Comparison of ENCODE assay signal across 1 cellular context in genomic region chr2:47695800-47696477, GRCh38.
A peak's percentile ranks its signal among the peaks of the same experiment; 100 is the strongest.
TF ChIP-seq lines count a peak whose summit lies in the region.

No MANE protein-coding gene starts in this region.

TF ChIP-seq in H1, 55 proteins besides CTCF, POLR2A, EP300 and RAD21:
- TF ChIP-seq SIRT6 (IDR thresholded peaks at IDR 0.05; ENCODE audit: low read length) (no peak), SAP30 (IDR thresholded peaks at IDR 0.05; ENCODE audit: insufficient read depth, insufficient replicate concordance, low read length) (no peak), CHD7 (IDR thresholded peaks at IDR 0.05; ENCODE audit: insufficient replicate concordance, low read length) (peak; percentile 80), YY1 (IDR thresholded peaks at IDR 0.05; ENCODE audit: low read depth, low read length) (0 out of 2 replicates have a peak, but pooled peaks have one; percentile 33), CBX8 (IDR thresholded peaks at IDR 0.05; ENCODE audit: borderline replicate concordance, low read depth, low read length) (no peak), TBP (IDR thresholded peaks at IDR 0.05; ENCODE audit: low read depth, low read length) (no peak), RBBP5 (IDR thresholded peaks at IDR 0.05; ENCODE audit: borderline replicate concordance, low read depth, low read length) (peak; percentile 100), SP1 (IDR thresholded peaks at IDR 0.05; ENCODE audit: low read depth, low read length) (peak; percentile 89), CHD2 (IDR thresholded peaks at IDR 0.05; ENCODE audit: low read length) (0 out of 2 replicates have a peak, but pooled peaks have one; percentile 55), EZH2 (IDR thresholded peaks at IDR 0.05; ENCODE audit: low read depth, low read length, severe bottlenecking) (no peak), ASH2L (IDR thresholded peaks at IDR 0.05; ENCODE audit: low read length) (peak; percentile 100), POU5F1 (IDR thresholded peaks at IDR 0.05; ENCODE audit: low read depth, low read length) (peak; percentile 68), GTF2F1 (IDR thresholded peaks at IDR 0.05; ENCODE audit: borderline replicate concordance, low read depth, low read length) (no peak), PHF8 (conservative IDR thresholded peaks at IDR 0.05; ENCODE audit: low read depth, low read length) (no peak), JUN (IDR thresholded peaks at IDR 0.05; ENCODE audit: low read depth, low read length) (no peak), TAF1 (IDR thresholded peaks at IDR 0.05; ENCODE audit: low read depth, low read length) (no peak), SP4 (IDR thresholded peaks at IDR 0.05; ENCODE audit: low read length) (0 out of 2 replicates have a peak, but pooled peaks have one; percentile 61), KDM5A (IDR thresholded peaks at IDR 0.05; ENCODE audit: low read length) (no peak), E2F6 (IDR thresholded peaks at IDR 0.05) (peak; percentile 13; the same call in 1 of the 2 replicates), BRCA1 (IDR thresholded peaks at IDR 0.05; ENCODE audit: low read depth, low read length) (no peak), SUZ12 (IDR thresholded peaks at IDR 0.05; ENCODE audit: low read length) (no peak), CTBP2 (IDR thresholded peaks at IDR 0.05; ENCODE audit: borderline replicate concordance, insufficient read depth, insufficient read length, low read length) (no peak), GABPA (IDR thresholded peaks at IDR 0.05; ENCODE audit: borderline replicate concordance, insufficient read depth, low read length) (no peak), POLR2AphosphoS5 (IDR thresholded peaks at IDR 0.05; ENCODE audit: low read depth, low read length) (peak; percentile 28; the same call in 1 of the 2 replicates), KDM4A (IDR thresholded peaks at IDR 0.05; ENCODE audit: low read depth, low read length, severe bottlenecking) (no peak), CBX5 (IDR thresholded peaks at IDR 0.05; ENCODE audit: low read depth, low read length) (no peak), RNF2 (IDR thresholded peaks at IDR 0.05; ENCODE audit: borderline replicate concordance, low read depth, low read length, missing control alignments, poor library complexity, severe bottlenecking) (no peak), ATF2 (IDR thresholded peaks at IDR 0.05; ENCODE audit: low read length) (0 out of 2 replicates have a peak, but pooled peaks have one; percentile 21), KDM1A (IDR thresholded peaks at IDR 0.05; ENCODE audit: borderline replicate concordance, low read length) (no peak), USF2 (IDR thresholded peaks at IDR 0.05; ENCODE audit: low read length) (no peak), CEBPB (IDR thresholded peaks at IDR 0.05; ENCODE audit: low read depth, low read length) (no peak), NRF1 (IDR thresholded peaks at IDR 0.05; ENCODE audit: low read depth, low read length) (no peak)
